Comparison of ENCODE assay signal across 10 cellular contexts in genomic region chr7:130154501-130155317, GRCh38. TPM values are rescaled to one million over a fixed set of nuclear protein-coding genes. Genes with fewer than 3 reads are reported as not detected.
DNase-seq lines count a peak whose midpoint lies in the region; TF ChIP-seq lines count a peak whose summit lies in the region.
"Had no signal": no experiment of that assay in that cellular context is flagged by ENCODE, and none has a peak within 500 bp of the region (broad histone marks: within the 10 kb centered on the region; RNA-seq: fewer than 3 reads in every experiment).

No MANE protein-coding gene starts in this region.

- TF ChIP-seq POLR2A in thyroid gland (IDR thresholded peaks at IDR 0.05): no peak

- 64 to 83% methylated on average over 21 to 27 of the region's 31 CpGs for WGBS in thyroid gland, 2 donors

- DNase-seq in NCI-H82 (lab: John Stamatoyannopoulos, UW) (peak; percentile 76), NCI-H82 treated with DMSO at 0.1 percent for 48 hours (lab: John Stamatoyannopoulos, UW; ENCODE audit: unreplicated experiment) (no peak), foreskin fibroblast (peak in 1 of 2 donors; percentile 43), thyroid gland (peak in 1 of 2 donors; percentile 77), SKM-1 treated with dmso at 0.1 percent for 144 hours (lab: John Stamatoyannopoulos, UW; ENCODE audit: unreplicated experiment) (no peak), 8988T (no peak), NOMO-1 treated with dmso at 0.1 percent for 144 hours (lab: John Stamatoyannopoulos, UW; ENCODE audit: unreplicated experiment) (no peak)

- H3K27me3 ChIP-seq in OCI-LY1 (ENCODE audit: insufficient read depth, low read length): no peaks in the 10 kb centered on the region
- no peaks in the 10 kb centered on the region for H3K27me3 ChIP-seq in thyroid gland
- H3K27me3 ChIP-seq: SJSA1 had no signal

- intact Hi-C loops in thyroid gland (cut with DNase I): no loop called here

- H3K4me3 ChIP-seq in OCI-LY1 (ENCODE audit: low read depth, low read length, poor library complexity, severe bottlenecking) (no peak overlapping the region), foreskin fibroblast (ENCODE audit: low read depth in 1 of 2, low read length in 2 of 2) (no peak overlapping the region), thyroid gland (replicated peaks in 1 of 3) (no peak overlapping the region)
- H3K4me3 ChIP-seq: SJSA1 had no signal

- H3K36me3 ChIP-seq in OCI-LY1 (ENCODE audit: insufficient read depth, low read length): peaks cover 22% of the 10 kb centered on the region
- H3K36me3 ChIP-seq in thyroid gland: no peaks in the 10 kb centered on the region
- H3K36me3 ChIP-seq: SJSA1 had no signal

- TF ChIP-seq CTCF in OCI-LY1 (IDR thresholded peaks at IDR 0.05; ENCODE audit: low read length) (peak; percentile 100), foreskin fibroblast (IDR thresholded peaks at IDR 0.05; ENCODE audit: low read depth, low read length) (peak; percentile 22), thyroid gland (IDR thresholded peaks at IDR 0.05) (peak in 1 of 6 experiments; percentile 2)

- no peaks in the 10 kb centered on the region for H3K79me2 ChIP-seq in OCI-LY1 (ENCODE audit: insufficient read depth, low read length)

- H2AFZ ChIP-seq in OCI-LY1 (ENCODE audit: low read length): no peak overlapping the region

- H3K9me2 ChIP-seq in OCI-LY1 (ENCODE audit: low read depth, low read length): no peaks in the 10 kb centered on the region

- no peak overlapping the region for H3K9ac ChIP-seq in OCI-LY1 (ENCODE audit: low read length)

- peaks cover 36% of the 10 kb centered on the region for H3K4me1 ChIP-seq in OCI-LY1 (ENCODE audit: insufficient read depth, low read length, severe bottlenecking)
- H3K4me1 ChIP-seq in thyroid gland: peaks cover 7 to 21% of the 10 kb centered on the region in 2 donors
- H3K4me1 ChIP-seq: SJSA1 had no signal

- no peak overlapping the region for H3K27ac ChIP-seq in OCI-LY1 (ENCODE audit: low read depth, low read length, poor library complexity, severe bottlenecking)
- H3K27ac ChIP-seq in thyroid gland: peak overlapping the region in 2 of 3 donors; percentile 47 to 67
- H3K27ac ChIP-seq: SJSA1 had no signal

- peaks cover 2% of the 10 kb centered on the region; the same call in 1 of the 2 replicates for H3K9me3 ChIP-seq in OCI-LY1 (ENCODE audit: low read length)
- no peaks in the 10 kb centered on the region for H3K9me3 ChIP-seq in thyroid gland
- H3K9me3 ChIP-seq: SJSA1 had no signal

- no peaks in the 10 kb centered on the region for H4K20me1 ChIP-seq in OCI-LY1 (ENCODE audit: insufficient read depth, low read length)

- H3F3A ChIP-seq in OCI-LY1 (ENCODE audit: insufficient read depth, low read length): 0 out of 2 replicates have a peak, but pooled peaks cover 5% of the 10 kb centered on the region

- peak overlapping the region; percentile 7; the same call in 1 of the 2 replicates for H3K4me2 ChIP-seq in OCI-LY1 (ENCODE audit: low read length)

RNA-seq across cellular contexts. Expression of gene TMEM209, which starts 50.5 kb away (rescaled TPM):
- total RNA-seq in thyroid gland: 10 to 100 TPM; 19.5 to 28.0 (median 24.5) TPM

RNA-seq across cellular contexts. Expression of gene SSMEM1, which starts 53.0 kb away (rescaled TPM):
- not detected for total RNA-seq in thyroid gland
- total RNA-seq: astrocyte, SJSA1 had no signal
